Comparison of ENCODE assay signal across 8 cellular contexts in genomic region chr6:99241905-99242534, GRCh38.
DNase-seq lines count a peak whose midpoint lies in the region; ATAC-seq and TF ChIP-seq lines count a peak whose summit lies in the region.

No MANE protein-coding gene starts in this region.

- H3K4me3 ChIP-seq in AG04449 (ENCODE audit: low read depth, low read length) (no peak overlapping the region), GM12865 (ENCODE audit: low read depth, low read length) (no peak overlapping the region), trophoblast cell (ENCODE audit: low read depth, low read length) (no peak overlapping the region)

- no peak overlapping the region for H4K12ac ChIP-seq in trophoblast cell (ENCODE audit: low read depth, low read length)

- H2AFZ ChIP-seq in trophoblast cell (ENCODE audit: insufficient read depth, low read length, poor library complexity) = no peak overlapping the region

- H2BK120ac ChIP-seq in trophoblast cell (ENCODE audit: insufficient read depth, low read length, poor library complexity) = no peak overlapping the region

- H2BK5ac ChIP-seq in trophoblast cell (ENCODE audit: low read depth, low read length, poor library complexity) = no peak overlapping the region

- no peaks in the 10 kb centered on the region for H3K4me1 ChIP-seq in trophoblast cell (ENCODE audit: control insufficient read depth in 1 of 2, insufficient read depth in 2 of 2, low read length in 2 of 2)

- no peaks in the 10 kb centered on the region for H3K9me3 ChIP-seq in trophoblast cell (ENCODE audit: insufficient read depth, low read depth, low read length)

- POLR2A ChIA-PET in AG04449 (lab: Yijun Ruan, JAX) = no interaction called here

- ATAC-seq in HG03565 (IDR thresholded peaks at IDR 0.05; ENCODE audit: unreplicated experiment) = no peak

- H3K79me2 ChIP-seq in trophoblast cell (ENCODE audit: control insufficient read depth, insufficient read depth, low read length, poor library complexity) = no peaks in the 10 kb centered on the region

- H3K4me2 ChIP-seq in trophoblast cell (ENCODE audit: low read length) = no peak overlapping the region

- H4K91ac ChIP-seq in trophoblast cell (ENCODE audit: low read depth, low read length) = no peak overlapping the region

- H3K18ac ChIP-seq in trophoblast cell (ENCODE audit: low read length) = no peak overlapping the region

- H3K79me1 ChIP-seq in trophoblast cell (ENCODE audit: low read length) = no peaks in the 10 kb centered on the region

- peak; percentile 5 for DNase-seq in AG04449 (ENCODE audit: low read depth, low spot score)
- DNase-seq in GM12865 (ENCODE audit: low read depth) = peak; percentile 38
- peak; percentile 36 for DNase-seq in NCI-H2227 (lab: John Stamatoyannopoulos, UW; ENCODE audit: unreplicated experiment)
- peak; percentile 56 for DNase-seq in dedifferentiated amniotic fluid mesenchymal stem cell (ENCODE audit: extremely low spot score)
- peak; percentile 26 to 65 for DNase-seq in trophoblast cell
- DNase-seq in NCI-H1436 (lab: John Stamatoyannopoulos, UW) = no peak
- no peak for DNase-seq in AG08396 (ENCODE audit: low spot score)

- H4K8ac ChIP-seq in trophoblast cell (ENCODE audit: low read depth, low read length) = no peak overlapping the region

- H3K27ac ChIP-seq in trophoblast cell (ENCODE audit: low read depth, low read length) = no peak overlapping the region

- H3K9ac ChIP-seq in trophoblast cell (ENCODE audit: low read length) = no peak overlapping the region

- no peak overlapping the region for H2AK5ac ChIP-seq in trophoblast cell (ENCODE audit: low read length)

- no peak overlapping the region for H3K4ac ChIP-seq in trophoblast cell (ENCODE audit: low read depth, low read length)

- no peak overlapping the region for H3K14ac ChIP-seq in trophoblast cell (ENCODE audit: low read length)

- H2BK12ac ChIP-seq in trophoblast cell (ENCODE audit: low read length) = no peak overlapping the region

- CTCF ChIA-PET in AG04449 (lab: Yijun Ruan, JAX) = interaction anchor here (0.9 to 2.2 kb wide), 7 partner anchors 8 to 1745 kb away, joined by 3 to 26 read pairs (median 4); no protein-coding TSS in a partner anchor

- no peak overlapping the region for H3K23ac ChIP-seq in trophoblast cell (ENCODE audit: low read length)

- H3K27me3 ChIP-seq in trophoblast cell (ENCODE audit: insufficient read depth, low read length) = no peaks in the 10 kb centered on the region

- no CpG with 5 or more reads among the region's 5 CpGs for WGBS in trophoblast cell (ENCODE audit: extremely low coverage, insufficient coverage, insufficient read length)

- H3K36me3 ChIP-seq in trophoblast cell (ENCODE audit: control insufficient read depth in 1 of 2, insufficient read depth in 2 of 2, low read length in 2 of 2) = no peaks in the 10 kb centered on the region

- TF ChIP-seq CTCF in AG04449 (IDR thresholded peaks at IDR 0.05; ENCODE audit: insufficient read depth, low read length, missing control alignments) = peak; percentile 48
- peak; percentile 34 for TF ChIP-seq CTCF in GM12865 (IDR thresholded peaks at IDR 0.05; ENCODE audit: insufficient read depth, low read depth, low read length, missing control alignments)

Comparison
In these comparisons a context has a peak if more than half of its experiments do, and no peak if none do; other contexts are left out.
1. DNase-seq: peak in AG04449 (single experiment), GM12865 (single experiment), NCI-H2227 (single experiment), dedifferentiated amniotic fluid mesenchymal stem cell (single experiment) and trophoblast cell (2 of 2); none in NCI-H1436 (single experiment) and AG08396 (single experiment).